ENCODE assay signal across 9 cellular contexts in the genomic region with DNA sequence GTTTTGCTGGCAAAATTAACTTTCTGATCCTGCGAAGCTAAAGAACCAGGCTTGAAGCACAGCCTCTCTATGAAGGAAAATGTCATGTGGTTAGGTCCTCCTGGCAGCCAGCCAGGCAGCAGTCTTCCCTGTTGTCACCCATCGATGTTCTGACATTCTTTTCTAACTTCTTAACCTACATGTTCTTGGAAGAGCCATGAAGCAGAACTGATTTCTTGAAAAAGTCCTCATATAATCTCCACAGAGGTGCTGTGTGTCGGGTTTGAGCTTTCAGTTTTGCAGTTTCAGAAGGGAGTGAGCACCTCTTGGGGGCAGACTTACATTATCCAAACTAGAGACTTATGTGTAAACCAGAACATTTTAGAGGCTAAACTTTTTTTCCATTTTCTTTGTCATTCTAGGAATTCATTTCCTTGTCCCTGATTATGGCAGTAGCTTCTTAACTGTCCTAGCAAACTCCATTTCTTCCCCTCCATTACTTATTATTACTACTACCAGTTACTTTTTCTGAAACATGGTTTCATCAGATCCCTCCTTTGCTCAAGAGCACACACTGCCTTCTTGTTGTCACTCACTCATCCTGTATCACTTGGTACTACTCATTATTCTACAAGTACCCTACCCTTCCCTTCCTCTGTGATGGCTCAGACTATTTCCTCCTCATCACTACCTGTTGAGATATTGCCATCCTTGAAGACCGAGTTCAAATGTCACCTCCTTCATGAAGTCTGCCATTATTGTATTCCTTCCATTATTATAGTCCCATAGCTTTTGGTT. TPM values are rescaled to one million over a fixed set of nuclear protein-coding genes. Genes with fewer than 3 reads are reported as not detected.
DNase-seq lines count a peak whose midpoint lies in the region; ATAC-seq, FAIRE-seq and TF ChIP-seq lines count a peak whose summit lies in the region.
"Had no signal": no experiment of that assay in that cellular context is flagged by ENCODE, and none has a peak within 500 bp of the region (broad histone marks: within the 10 kb centered on the region; RNA-seq: fewer than 3 reads in every experiment).

No MANE protein-coding gene starts in this region.

- intact Hi-C loops in activated CD4-positive, alpha-beta memory T cell treated with anti-CD3 and anti-CD28 coated beads for 36 hours (cut with micrococcal nuclease): loop anchor here (10.0 kb wide), 1 partner anchor 249 kb away; a partner anchor contains a TSS

- no peaks in the 10 kb centered on the region for H3K27me3 ChIP-seq in osteoblast (ENCODE audit: insufficient read depth, low read length)

- CTCF ChIA-PET in activated CD4-positive, alpha-beta memory T cell treated with anti-CD3 and anti-CD28 coated beads for 36 hours (lab: Charles Lee): interaction anchor here (0.6 to 9.4 kb wide), 16 partner anchors 9 to 1373 kb away, joined by 3 to 145 read pairs (median 6); a partner anchor contains a TSS

- H3K79me2 ChIP-seq in osteoblast (ENCODE audit: insufficient read depth, low read length): no peaks in the 10 kb centered on the region

- peak overlapping the region; percentile 43 for H3K4me2 ChIP-seq in osteoblast (ENCODE audit: insufficient read depth, low read length)

- peak overlapping the region; percentile 6 for H2AFZ ChIP-seq in osteoblast (ENCODE audit: low read length)

- POLR2A ChIA-PET in activated CD4-positive, alpha-beta memory T cell treated with anti-CD3 and anti-CD28 coated beads for 36 hours (lab: Charles Lee): interaction anchor here (0.8 to 2.0 kb wide), 2 partner anchors 56 to 103 kb away, joined by 3 to 7 read pairs; a partner anchor contains a TSS

- no peaks in the 10 kb centered on the region for H3K9me3 ChIP-seq in osteoblast (ENCODE audit: low read depth, low read length)

- H3K4me3 ChIP-seq in osteoblast (ENCODE audit: insufficient read depth, low read length): peak overlapping the region; percentile 18

- H3K4me3 Mint-ChIP-seq in activated CD4-positive, alpha-beta memory T cell treated with anti-CD3 and anti-CD28 coated beads for 36 hours: peak overlapping the region; percentile 37

- no peaks in the 10 kb centered on the region for H3K36me3 Mint-ChIP-seq in activated CD4-positive, alpha-beta memory T cell treated with anti-CD3 and anti-CD28 coated beads for 36 hours

- no peaks in the 10 kb centered on the region for H4K20me1 ChIP-seq in osteoblast (ENCODE audit: insufficient read depth, low read length)

- TF ChIP-seq POLR2A in GM12891 (IDR thresholded peaks at IDR 0.05; ENCODE audit: low read depth, low read length): no peak

- H3K27me3 Mint-ChIP-seq in activated CD4-positive, alpha-beta memory T cell treated with anti-CD3 and anti-CD28 coated beads for 36 hours: no peaks in the 10 kb centered on the region

- peak; percentile 35 for ATAC-seq in HG02885 (IDR thresholded peaks at IDR 0.05; ENCODE audit: poor library complexity, unreplicated experiment)

- no peaks in the 10 kb centered on the region for H3K36me3 ChIP-seq in osteoblast (ENCODE audit: insufficient read depth, low read length)

- peaks cover 32% of the 10 kb centered on the region for H3K4me1 ChIP-seq in osteoblast (ENCODE audit: insufficient read depth, low read length)

- H3K27ac Mint-ChIP-seq in activated CD4-positive, alpha-beta memory T cell treated with anti-CD3 and anti-CD28 coated beads for 36 hours: peak overlapping the region; percentile 47

- peaks cover 27% of the 10 kb centered on the region for H3K4me1 Mint-ChIP-seq in activated CD4-positive, alpha-beta memory T cell treated with anti-CD3 and anti-CD28 coated beads for 36 hours (ENCODE audit: low read depth)

- H3K27ac ChIP-seq in osteoblast (ENCODE audit: low read depth, low read length): peak overlapping the region; percentile 19

- H3K9me3 Mint-ChIP-seq in activated CD4-positive, alpha-beta memory T cell treated with anti-CD3 and anti-CD28 coated beads for 36 hours: no peaks in the 10 kb centered on the region

- FAIRE-seq in GM12891 (lab: Jason Lieb, UNC) (peak; percentile 75), RCC 7860 (lab: Jason Lieb, UNC) (no peak)

- TF ChIP-seq CTCF in osteoblast (IDR thresholded peaks at IDR 0.05; ENCODE audit: extremely low read depth, low read depth, low read length): peak; percentile 12

- DNase-seq in GM12891 (ENCODE audit: insufficient read length, low spot score) (no peak), osteoblast (ENCODE audit: insufficient read length, low spot score, missing footprints) (no peak), NCI-H526 (lab: John Stamatoyannopoulos, UW) (no peak), DMS153 (lab: John Stamatoyannopoulos, UW) (no peak), RCC 7860 (ENCODE audit: low spot score) (no peak)
- peak; percentile 37 for DNase-seq in activated CD4-positive, alpha-beta memory T cell treated with anti-CD3 and anti-CD28 coated beads for 36 hours
- DNase-seq: GOT3, NCI-H345 had no signal

TF ChIP-seq in GM12891, 5 proteins besides CTCF, POLR2A, EP300 and RAD21:
- TF ChIP-seq POLR2AphosphoS5 (IDR thresholded peaks at IDR 0.05; ENCODE audit: low read depth, low read length): no peak
- no peak for TF ChIP-seq POU2F2 (IDR thresholded peaks at IDR 0.05; ENCODE audit: low read depth, low read length)

RNA-seq across cellular contexts. Expression of a gene that starts 31.1 kb away (rescaled TPM):
- 27.6 TPM for polyA plus RNA-seq in GM12891 (2012; ENCODE audit: low read depth, missing spikeins)
- 10 to 100 TPM; 23.1 to 24.5 TPM for total RNA-seq in activated CD4-positive, alpha-beta memory T cell treated with anti-CD3 and anti-CD28 coated beads for 36 hours
- total RNA-seq in osteoblast: 89.8 and 93.1 TPM in 2 replicates

RNA-seq across cellular contexts. Expression of a gene that starts 31.9 kb away (rescaled TPM):
- polyA plus RNA-seq in GM12891 (2012; ENCODE audit: low read depth, missing spikeins): 3.3 TPM
- total RNA-seq in activated CD4-positive, alpha-beta memory T cell treated with anti-CD3 and anti-CD28 coated beads for 36 hours: 1 to 10 TPM in 1 of 2 experiments, under 1 TPM in 1; 0.90 to 1.1 TPM
- total RNA-seq in osteoblast: 64.8 and 97.4 TPM in 2 replicates

RNA-seq across cellular contexts. Expression of a gene that starts 55.9 kb away (rescaled TPM):
- polyA plus RNA-seq in GM12891 (2012; ENCODE audit: low read depth, missing spikeins): 58.5 TPM
- total RNA-seq in activated CD4-positive, alpha-beta memory T cell treated with anti-CD3 and anti-CD28 coated beads for 36 hours: 10 to 100 TPM; 70.6 to 72.3 TPM
- total RNA-seq in osteoblast: 51.8 and 53.6 TPM in 2 replicates

RNA-seq across cellular contexts. Expression of a gene that starts 56.1 kb away (rescaled TPM):
- polyA plus RNA-seq in GM12891 (2012; ENCODE audit: low read depth, missing spikeins): 96.8 TPM
- total RNA-seq in activated CD4-positive, alpha-beta memory T cell treated with anti-CD3 and anti-CD28 coated beads for 36 hours: 10 to 100 TPM; 92.1 to 98.0 TPM
- 82.9 and 86.3 TPM in 2 replicates for total RNA-seq in osteoblast

RNA-seq across cellular contexts. Expression of a gene that starts 59.6 kb away (rescaled TPM):
- polyA plus RNA-seq in GM12891 (2012; ENCODE audit: low read depth, missing spikeins): 1.2 TPM
- under 1 TPM; 0.33 to 0.56 TPM for total RNA-seq in activated CD4-positive, alpha-beta memory T cell treated with anti-CD3 and anti-CD28 coated beads for 36 hours
- total RNA-seq in osteoblast: not detected in 2 replicates

Comparison
In these comparisons a context has a peak if more than half of its experiments do, and no peak if none do; other contexts are left out.
1. RNA of a gene that starts 31.9 kb away (total RNA-seq): 64.8 to 97.4 TPM in osteoblast; 0.90 to 1.1 TPM in activated CD4-positive, alpha-beta memory T cell treated with anti-CD3 and anti-CD28 coated beads for 36 hours; every median in the first group is over 10 times any median in the second.